In the genomic region with DNA sequence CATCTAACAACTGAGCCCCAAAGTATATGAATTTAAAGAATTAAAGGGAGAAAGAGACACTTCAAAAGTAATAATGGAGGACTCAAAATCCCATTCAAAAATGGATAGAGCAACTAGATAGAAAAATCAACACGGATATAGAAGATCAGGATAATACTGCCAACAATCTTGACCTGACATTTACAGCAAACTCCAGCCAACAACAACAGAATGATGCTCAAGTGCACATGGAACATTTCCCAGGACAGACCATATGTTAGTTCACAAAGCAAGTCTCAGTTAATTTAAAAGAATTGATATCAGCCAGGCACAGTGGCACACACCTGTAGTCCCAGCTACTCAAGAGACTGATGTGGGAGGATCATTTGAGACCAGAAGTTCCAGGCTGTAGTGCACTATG, we compare ENCODE assay signal across 39 cellular contexts.
"Had no signal": no experiment of that assay in that cellular context is flagged by ENCODE, and none has a peak within 500 bp of the region (broad histone marks: within the 10 kb centered on the region; RNA-seq: fewer than 3 reads in every experiment).

No MANE protein-coding gene starts in this region.

- H3K4me1 ChIP-seq: adrenal gland, ascending aorta, breast epithelium, esophagus squamous epithelium, gastroesophageal sphincter, heart right ventricle had no signal

- H3K4me3 ChIP-seq: adrenal gland, ascending aorta, breast epithelium, cardiac muscle cell, coronary artery, esophagus squamous epithelium, gastroesophageal sphincter, heart right ventricle, hepatocyte had no signal

- H3K9me3 ChIP-seq: adrenal gland, ascending aorta, breast epithelium, esophagus squamous epithelium, gastroesophageal sphincter, heart right ventricle had no signal

- H3K27me3 ChIP-seq: adrenal gland, ascending aorta, breast epithelium, cardiac muscle cell, esophagus squamous epithelium, heart right ventricle, hepatocyte had no signal

- H3K36me3 ChIP-seq: adrenal gland, ascending aorta, breast epithelium, cardiac muscle cell, esophagus squamous epithelium, gastroesophageal sphincter, heart right ventricle, WERI-Rb-1 had no signal

- H3K4me2 ChIP-seq: hepatocyte had no signal

- H3K27ac ChIP-seq: adrenal gland, ascending aorta, breast epithelium, cardiac muscle cell, coronary artery, epithelial cell of prostate, esophagus squamous epithelium, gastroesophageal sphincter, heart right ventricle, hepatocyte, WERI-Rb-1 had no signal

- H3K27ac Mint-ChIP-seq: activated B cell treated with CpG ODN at 0.5 μM for 24 hours; activated CD4-positive, alpha-beta memory T cell treated with anti-CD3 and anti-CD28 coated beads for 36 hours; activated CD4-positive, alpha-beta T cell treated with anti-CD3 and anti-CD28 coated beads for 36 hours; activated CD4-positive, alpha-beta T cell treated with anti-CD3 and anti-CD28 coated beads, Interleukin-2, amount 10 ng/mL, durations not matched to agents 24 days and 14 days; activated CD8-positive, alpha-beta memory T cell treated with anti-CD3 and anti-CD28 coated beads, Interleukin-2, amount 10 ng/mL, durations not matched to agents 7 days and 5 days; activated CD8-positive, alpha-beta T cell treated with anti-CD3 and anti-CD28 coated beads, Interleukin-2, amount 10 ng/mL, durations not matched to agents 7 days and 5 days; activated naive CD4-positive, alpha-beta T cell treated with anti-CD3 and anti-CD28 coated beads for 36 hours; activated naive CD4-positive, alpha-beta T cell treated with anti-CD3 and anti-CD28 coated beads, Interleukin-2, amount 50 U/mL, for 24 hours; activated naive CD8-positive, alpha-beta T cell treated with anti-CD3 and anti-CD28 coated beads for 36 hours; activated naive CD8-positive, alpha-beta T cell treated with anti-CD3 and anti-CD28 coated beads, Interleukin-2, amount 50 U/mL, for 24 hours; activated T-helper 1 cell treated with anti-CD3 and anti-CD28 coated beads, Interleukin-12 subunit alpha, Interleukin-12 subunit beta, Interleukin-2, Interleukin-4 antibody, amounts not matched to agents 30 ng/mL and 10 ng/mL and 1 ng/mL, durations not matched to agents 14 hours and 24 hours and 36 hours; activated T-helper 2 cell treated with anti-CD3 and anti-CD28 coated beads, Interferon-gamma antibody, Interleukin-2, Interleukin-4, amounts not matched to agents 10 μg/mL and 5 μg/mL and 100 μg/mL, durations not matched to agents 14 hours and 24 hours and 36 hours; brain; effector memory CD8-positive, alpha-beta T cell; T-helper 17 cell; T-helper 2 cell treated with Interferon-gamma antibody and Interleukin-4, amounts not matched to agents 5 μg/mL and 100 μg/mL, for 36 hours had no signal

- H3K79me2 ChIP-seq: hepatocyte had no signal

- H3K4me1 Mint-ChIP-seq: activated B cell treated with CpG ODN at 0.5 μM for 24 hours; activated CD4-positive, alpha-beta T cell treated with anti-CD3 and anti-CD28 coated beads for 36 hours; activated CD4-positive, alpha-beta T cell treated with anti-CD3 and anti-CD28 coated beads, Interleukin-2, amount 10 ng/mL, durations not matched to agents 24 days and 14 days; activated CD8-positive, alpha-beta memory T cell treated with anti-CD3 and anti-CD28 coated beads, Interleukin-2, amount 10 ng/mL, durations not matched to agents 7 days and 5 days; activated naive CD4-positive, alpha-beta T cell treated with anti-CD3 and anti-CD28 coated beads, Interleukin-2, amount 50 U/mL, for 24 hours; activated naive CD8-positive, alpha-beta T cell treated with anti-CD3 and anti-CD28 coated beads for 36 hours; activated naive CD8-positive, alpha-beta T cell treated with anti-CD3 and anti-CD28 coated beads, Interleukin-2, amount 50 U/mL, for 24 hours; brain; T-helper 17 cell had no signal

- H2AFZ ChIP-seq: hepatocyte had no signal

- DNase-seq: activated B cell treated with CpG ODN at 0.5 μM for 24 hours; activated CD4-positive, alpha-beta memory T cell treated with anti-CD3 and anti-CD28 coated beads for 36 hours; activated CD4-positive, alpha-beta T cell treated with anti-CD3 and anti-CD28 coated beads for 36 hours; activated CD4-positive, alpha-beta T cell treated with anti-CD3 and anti-CD28 coated beads, Interleukin-2, amount 10 ng/mL, durations not matched to agents 24 days and 14 days; activated CD4-positive, CD25-positive, alpha-beta regulatory T cell treated with anti-CD3 and anti-CD28 coated beads, Interleukin-2, amount 50 U/mL, for 72 hours; activated CD8-positive, alpha-beta memory T cell treated with anti-CD3 and anti-CD28 coated beads, Interleukin-2, amount 10 ng/mL, durations not matched to agents 7 days and 5 days; activated CD8-positive, alpha-beta memory T cell treated with anti-CD3 and anti-CD28 coated beads, Interleukin-2, amount 50 U/mL, for 4 hours; activated CD8-positive, alpha-beta T cell treated with anti-CD3 and anti-CD28 coated beads, Interleukin-2, amount 10 ng/mL, durations not matched to agents 7 days and 5 days; activated effector memory CD4-positive, alpha-beta T cell treated with anti-CD3 and anti-CD28 coated beads, Interleukin-2, amount 50 U/mL, for 16 hours; activated naive CD4-positive, alpha-beta T cell treated with anti-CD3 and anti-CD28 coated beads for 36 hours; activated naive CD8-positive, alpha-beta T cell treated with anti-CD3 and anti-CD28 coated beads for 36 hours; activated naive CD8-positive, alpha-beta T cell treated with anti-CD3 and anti-CD28 coated beads, Interleukin-2, amount 50 U/mL, for 24 hours; activated T-cell treated with anti-CD3 and anti-CD28 coated beads, Interleukin-2, amount 50 U/mL, for 1 hour; activated T-cell treated with anti-CD3 and anti-CD28 coated beads, Interleukin-2, amount 50 U/mL, for 48 hours; adrenal gland; amygdala; central memory CD4-positive, alpha-beta T cell; dermis blood vessel endothelial cell; effector CD4-positive, alpha-beta T cell; effector memory CD8-positive, alpha-beta T cell; esophagus squamous epithelium; foreskin melanocyte; heart right ventricle; T-helper 1 cell; T-helper 17 cell; T1000; WERI-Rb-1 had no signal

- H3K4me3 Mint-ChIP-seq: activated B cell treated with CpG ODN at 0.5 μM for 24 hours; activated CD4-positive, alpha-beta memory T cell treated with anti-CD3 and anti-CD28 coated beads for 36 hours; activated CD4-positive, alpha-beta T cell treated with anti-CD3 and anti-CD28 coated beads for 36 hours; activated CD4-positive, alpha-beta T cell treated with anti-CD3 and anti-CD28 coated beads, Interleukin-2, amount 10 ng/mL, durations not matched to agents 24 days and 14 days; activated CD8-positive, alpha-beta memory T cell treated with anti-CD3 and anti-CD28 coated beads, Interleukin-2, amount 10 ng/mL, durations not matched to agents 7 days and 5 days; activated CD8-positive, alpha-beta T cell treated with anti-CD3 and anti-CD28 coated beads, Interleukin-2, amount 10 ng/mL, durations not matched to agents 7 days and 5 days; activated naive CD4-positive, alpha-beta T cell treated with anti-CD3 and anti-CD28 coated beads for 36 hours; activated naive CD4-positive, alpha-beta T cell treated with anti-CD3 and anti-CD28 coated beads, Interleukin-2, amount 50 U/mL, for 24 hours; activated naive CD8-positive, alpha-beta T cell treated with anti-CD3 and anti-CD28 coated beads for 36 hours; activated naive CD8-positive, alpha-beta T cell treated with anti-CD3 and anti-CD28 coated beads, Interleukin-2, amount 50 U/mL, for 24 hours; activated T-helper 1 cell treated with anti-CD3 and anti-CD28 coated beads, Interleukin-12 subunit alpha, Interleukin-12 subunit beta, Interleukin-2, Interleukin-4 antibody, amounts not matched to agents 30 ng/mL and 10 ng/mL and 1 ng/mL, durations not matched to agents 14 hours and 24 hours and 36 hours; brain; effector memory CD8-positive, alpha-beta T cell; T-helper 17 cell; T-helper 2 cell treated with Interferon-gamma antibody and Interleukin-4, amounts not matched to agents 5 μg/mL and 100 μg/mL, for 36 hours had no signal

- H3K36me3 Mint-ChIP-seq: activated CD4-positive, alpha-beta memory T cell treated with anti-CD3 and anti-CD28 coated beads for 36 hours; activated CD8-positive, alpha-beta memory T cell treated with anti-CD3 and anti-CD28 coated beads, Interleukin-2, amount 10 ng/mL, durations not matched to agents 7 days and 5 days; activated naive CD4-positive, alpha-beta T cell treated with anti-CD3 and anti-CD28 coated beads, Interleukin-2, amount 50 U/mL, for 24 hours; activated naive CD8-positive, alpha-beta T cell treated with anti-CD3 and anti-CD28 coated beads for 36 hours; brain had no signal

- ATAC-seq: activated CD4-positive, alpha-beta T cell treated with anti-CD3 and anti-CD28 coated beads for 36 hours; activated CD8-positive, alpha-beta memory T cell treated with anti-CD3 and anti-CD28 coated beads, Interleukin-2, amount 10 ng/mL, durations not matched to agents 7 days and 5 days; activated CD8-positive, alpha-beta T cell treated with anti-CD3 and anti-CD28 coated beads, Interleukin-2, amount 10 ng/mL, durations not matched to agents 7 days and 5 days; activated naive CD8-positive, alpha-beta T cell treated with anti-CD3 and anti-CD28 coated beads, Interleukin-2, amount 50 U/mL, for 24 hours; effector memory CD8-positive, alpha-beta T cell; gastroesophageal sphincter; heart right ventricle; T-helper 17 cell had no signal

- H3K9me3 Mint-ChIP-seq: activated CD4-positive, alpha-beta memory T cell treated with anti-CD3 and anti-CD28 coated beads for 36 hours; activated CD4-positive, alpha-beta T cell treated with anti-CD3 and anti-CD28 coated beads, Interleukin-2, amount 10 ng/mL, durations not matched to agents 24 days and 14 days; activated naive CD4-positive, alpha-beta T cell treated with anti-CD3 and anti-CD28 coated beads for 36 hours; activated naive CD4-positive, alpha-beta T cell treated with anti-CD3 and anti-CD28 coated beads, Interleukin-2, amount 50 U/mL, for 24 hours; activated naive CD8-positive, alpha-beta T cell treated with anti-CD3 and anti-CD28 coated beads for 36 hours; activated naive CD8-positive, alpha-beta T cell treated with anti-CD3 and anti-CD28 coated beads, Interleukin-2, amount 50 U/mL, for 24 hours; activated T-helper 1 cell treated with anti-CD3 and anti-CD28 coated beads, Interleukin-12 subunit alpha, Interleukin-12 subunit beta, Interleukin-2, Interleukin-4 antibody, amounts not matched to agents 30 ng/mL and 10 ng/mL and 1 ng/mL, durations not matched to agents 14 hours and 24 hours and 36 hours; activated T-helper 2 cell treated with anti-CD3 and anti-CD28 coated beads, Interferon-gamma antibody, Interleukin-2, Interleukin-4, amounts not matched to agents 10 μg/mL and 5 μg/mL and 100 μg/mL, durations not matched to agents 14 hours and 24 hours and 36 hours; brain; effector memory CD8-positive, alpha-beta T cell; T-helper 2 cell treated with Interferon-gamma antibody and Interleukin-4, amounts not matched to agents 5 μg/mL and 100 μg/mL, for 36 hours had no signal
